1 cellular context compared by ENCODE assay signal in genomic region chr1:113041569-113042335, GRCh38.
TF ChIP-seq lines count a peak whose summit lies in the region.

No MANE protein-coding gene starts in this region.

TF ChIP-seq in H1, 55 proteins besides CTCF, POLR2A, EP300 and RAD21 (continued from another document):
- TF ChIP-seq YY1 (IDR thresholded peaks at IDR 0.05; ENCODE audit: low read depth, low read length) (0 out of 2 replicates have a peak, but pooled peaks have one; percentile 6), NANOG (IDR thresholded peaks at IDR 0.05; ENCODE audit: insufficient read depth, low read depth, low read length, poor library complexity, severe bottlenecking) (peak; percentile 6), SIN3A (conservative IDR thresholded peaks at IDR 0.05 in 1 of 2, IDR thresholded peaks at IDR 0.05 in 1 of 2; ENCODE audit: low read depth in 1 of 2, low read length in 2 of 2) (no peak), E2F6 (IDR thresholded peaks at IDR 0.05) (no peak)
